ENCODE assay signal across 1 cellular context in genomic region chr11:1554981-1555712, GRCh38.
TF ChIP-seq lines count a peak whose summit lies in the region.

No MANE protein-coding gene starts in this region.

TF ChIP-seq in SK-N-SH, 30 proteins besides CTCF, POLR2A, EP300 and RAD21:
- TF ChIP-seq REST (IDR thresholded peaks at IDR 0.05; ENCODE audit: low read depth, low read length): no peak
- TF ChIP-seq TAF1 (IDR thresholded peaks at IDR 0.05; ENCODE audit: borderline replicate concordance, low read depth, low read length): no peak
- TF ChIP-seq ZBTB33 (IDR thresholded peaks at IDR 0.05; ENCODE audit: borderline replicate concordance, low read depth): no peak
- no peak for TF ChIP-seq SIN3A (IDR thresholded peaks at IDR 0.05; ENCODE audit: borderline replicate concordance, low read depth, low read length)
- no peak for TF ChIP-seq RFX5 (IDR thresholded peaks at IDR 0.05; ENCODE audit: low read length)
- TF ChIP-seq SMC3 (IDR thresholded peaks at IDR 0.05; ENCODE audit: low read depth, low read length): no peak
- no peak for TF ChIP-seq MEF2A (IDR thresholded peaks at IDR 0.05; ENCODE audit: borderline replicate concordance, low read depth)
- no peak for TF ChIP-seq USF1 (IDR thresholded peaks at IDR 0.05; ENCODE audit: borderline replicate concordance, low read depth)
- no peak for TF ChIP-seq PBX3 (IDR thresholded peaks at IDR 0.05)
